Comparison of ENCODE assay signal across 27 cellular contexts in genomic region chr4:8182294-8182693, GRCh38. TPM values are rescaled to one million over a fixed set of nuclear protein-coding genes. Genes with fewer than 3 reads are reported as not detected.
DNase-seq lines count a peak whose midpoint lies in the region; ATAC-seq and TF ChIP-seq lines count a peak whose summit lies in the region.
"Had no signal": no experiment of that assay in that cellular context is flagged by ENCODE, and none has a peak within 500 bp of the region (broad histone marks: within the 10 kb centered on the region; RNA-seq: fewer than 3 reads in every experiment).

No MANE protein-coding gene starts in this region.

- no peak overlapping the region for H3K27ac Mint-ChIP-seq in Caco-2 (ENCODE audit: unreplicated experiment)
- H3K27ac Mint-ChIP-seq: activated CD4-positive, alpha-beta T cell treated with anti-CD3 and anti-CD28 coated beads, Interleukin-2, amount 10 ng/mL, durations not matched to agents 24 days and 14 days; activated naive CD4-positive, alpha-beta T cell treated with anti-CD3 and anti-CD28 coated beads, Interleukin-2, amount 50 U/mL, for 72 hours; CD8-positive, alpha-beta T cell; natural killer cell; stimulated activated memory B cell treated with anti-CD40 and anti-IgM and Interleukin-4, amounts not matched to agents 10 μg/mL and 1 μg/mL and 100 μg/mL, for 72 hours; WTC11 had no signal

- no peaks in the 10 kb centered on the region for H3K27me3 ChIP-seq in Caco-2 (replicated peaks; ENCODE audit: control insufficient read depth, insufficient read depth, low read length)
- H3K27me3 ChIP-seq: brain microvascular endothelial cell, dorsolateral prefrontal cortex had no signal

- DNase-seq in Caco-2 (no peak), left ventricle myocardium superior (no peak), OCI-M2 (lab: John Stamatoyannopoulos, UW; ENCODE audit: unreplicated experiment) (no peak), sciatic nerve (ENCODE audit: low spot score) (no peak), glomerular visceral epithelial cell (ENCODE audit: extremely low spot score) (no peak)
- DNase-seq: activated CD4-positive, alpha-beta T cell treated with anti-CD3 and anti-CD28 coated beads, Interleukin-2, amount 10 ng/mL, durations not matched to agents 24 days and 14 days; activated CD8-positive, alpha-beta memory T cell treated with anti-CD3 and anti-CD28 coated beads for 24 hours; amygdala; brain microvascular endothelial cell; CD8-positive, alpha-beta T cell; dorsolateral prefrontal cortex; MV-4-11; natural killer cell; NCI-H1436; NCI-H345; NCI-H69; occipital lobe; substantia nigra had no signal

- peaks cover 37% of the 10 kb centered on the region for H3K4me1 ChIP-seq in Caco-2

- TF ChIP-seq CTCF in Caco-2 (IDR thresholded peaks at IDR 0.05; ENCODE audit: insufficient read depth in 1 of 2, low read depth in 1 of 2, low read length in 1 of 2, severe bottlenecking in 1 of 2, unreplicated experiment in 1 of 2) = no peak
- TF ChIP-seq CTCF in VCaP (conservative IDR thresholded peaks at IDR 0.05) = no peak

- TSS peak; percentile 55 for BruUV-seq in Caco-2 (replicated peaks; lab: Mats Ljungman, UMichigan)

- peak overlapping the region; percentile 29 for H3K4me3 Mint-ChIP-seq in Caco-2 (ENCODE audit: unreplicated experiment)
- H3K4me3 Mint-ChIP-seq: activated CD4-positive, alpha-beta T cell treated with anti-CD3 and anti-CD28 coated beads, Interleukin-2, amount 10 ng/mL, durations not matched to agents 24 days and 14 days; CD8-positive, alpha-beta T cell; mesothelial cell of epicardium; natural killer cell; stimulated activated memory B cell treated with anti-CD40 and anti-IgM and Interleukin-4, amounts not matched to agents 10 μg/mL and 1 μg/mL and 100 μg/mL, for 72 hours; WTC11 had no signal

- no peaks in the 10 kb centered on the region for H3K27me3 Mint-ChIP-seq in Caco-2 (ENCODE audit: insufficient read depth, unreplicated experiment)
- H3K27me3 Mint-ChIP-seq: activated CD4-positive, alpha-beta T cell treated with anti-CD3 and anti-CD28 coated beads, Interleukin-2, amount 10 ng/mL, durations not matched to agents 24 days and 14 days had no signal

- ATAC-seq in left ventricle myocardium superior (peak; percentile 1), HG03442 (IDR thresholded peaks at IDR 0.05; ENCODE audit: unreplicated experiment) (no peak), sciatic nerve (no peak)
- ATAC-seq: activated naive CD4-positive, alpha-beta T cell treated with anti-CD3 and anti-CD28 coated beads, Interleukin-2, amount 50 U/mL, for 72 hours; CD8-positive, alpha-beta T cell; natural killer cell; WTC11 had no signal

- H3K36me3 ChIP-seq in Caco-2 (ENCODE audit: control insufficient read depth, insufficient read depth, low read length) = no peaks in the 10 kb centered on the region
- H3K36me3 ChIP-seq: brain microvascular endothelial cell, HAP-1, prostate gland had no signal

- no peaks in the 10 kb centered on the region for H3K9me3 ChIP-seq in Caco-2
- H3K9me3 ChIP-seq: HAP-1, prostate gland had no signal

- H3K27ac ChIP-seq in VCaP (peak overlapping the region; percentile 11; the same call in 1 of the 2 replicates), skin epidermis (peak overlapping the region in 11 of 21 experiments; percentile 7 to 85 (median 50))
- H3K27ac ChIP-seq: brain microvascular endothelial cell, dorsolateral prefrontal cortex had no signal

- CTCF ChIA-PET in Caco-2 (lab: Charles Lee) = no interaction called here

- peaks cover 4% of the 10 kb centered on the region for H3K36me3 Mint-ChIP-seq in Caco-2 (ENCODE audit: insufficient read depth, unreplicated experiment)
- H3K36me3 Mint-ChIP-seq: activated naive CD4-positive, alpha-beta T cell treated with anti-CD3 and anti-CD28 coated beads, Interleukin-2, amount 50 U/mL, for 72 hours; CD8-positive, alpha-beta T cell; mesothelial cell of epicardium; natural killer cell; stimulated activated memory B cell treated with anti-CD40 and anti-IgM and Interleukin-4, amounts not matched to agents 10 μg/mL and 1 μg/mL and 100 μg/mL, for 72 hours; WTC11 had no signal

- POLR2A ChIA-PET in Caco-2 (lab: Charles Lee) = no interaction called here

- no peaks in the 10 kb centered on the region for H3K9me3 Mint-ChIP-seq in Caco-2 (ENCODE audit: unreplicated experiment)
- H3K9me3 Mint-ChIP-seq: activated CD4-positive, alpha-beta T cell treated with anti-CD3 and anti-CD28 coated beads, Interleukin-2, amount 10 ng/mL, durations not matched to agents 24 days and 14 days; activated naive CD4-positive, alpha-beta T cell treated with anti-CD3 and anti-CD28 coated beads, Interleukin-2, amount 50 U/mL, for 72 hours; CD8-positive, alpha-beta T cell; mesothelial cell of epicardium; natural killer cell; stimulated activated memory B cell treated with anti-CD40 and anti-IgM and Interleukin-4, amounts not matched to agents 10 μg/mL and 1 μg/mL and 100 μg/mL, for 72 hours had no signal

- peaks cover 24% of the 10 kb centered on the region for H3K4me1 Mint-ChIP-seq in Caco-2 (ENCODE audit: low read depth, unreplicated experiment)
- H3K4me1 Mint-ChIP-seq: activated CD4-positive, alpha-beta T cell treated with anti-CD3 and anti-CD28 coated beads, Interleukin-2, amount 10 ng/mL, durations not matched to agents 24 days and 14 days; natural killer cell; WTC11 had no signal

- H3K4me3 ChIP-seq in Caco-2 (ENCODE audit: low read depth, low read length) (no peak overlapping the region), skin epidermis (no peak overlapping the region)
- H3K4me3 ChIP-seq: dorsolateral prefrontal cortex, HAP-1, prostate gland had no signal

- intact Hi-C loops in Caco-2 (cut with micrococcal nuclease; ENCODE audit: unreplicated experiment) = no loop called here
- intact Hi-C loops in left ventricle myocardium superior (cut with micrococcal nuclease) = no loop called here
- intact Hi-C loops in sciatic nerve (cut with DNase I) = no loop called here

RNA-seq across cellular contexts. Expression of gene SH3TC1, which starts 16.8 kb away (rescaled TPM):
- total RNA-seq in Caco-2 (2022) (17.2 and 18.6 TPM in 2 replicates), left ventricle myocardium superior (8.7 TPM), sciatic nerve (52.2 TPM)

RNA-seq across cellular contexts. Expression of gene ABLIM2, which starts 23.7 kb away (rescaled TPM):
- total RNA-seq in Caco-2 (2022) = 0.23 TPM in 1 of 2 replicates, not detected in the other
- total RNA-seq in left ventricle myocardium superior = 28.3 TPM
- total RNA-seq in sciatic nerve = 44.4 TPM

Comparison
In these comparisons a context has a peak if more than half of its experiments do, and no peak if none do; other contexts are left out.
1. RNA of gene ABLIM2, which starts 23.7 kb away (total RNA-seq): 44.4 TPM in sciatic nerve (single experiment) and 28.3 TPM in left ventricle myocardium superior (single experiment); 0.23 TPM in Caco-2; every median in the first group is over 10 times any median in the second.